In genomic region chr17:29389994-29390855, GRCh38 we compare ENCODE assay signal across 8 cellular contexts. TPM values are rescaled to one million over a fixed set of nuclear protein-coding genes. Genes with fewer than 3 reads are reported as not detected.
DNase-seq lines count a peak whose midpoint lies in the region; ATAC-seq, FAIRE-seq and TF ChIP-seq lines count a peak whose summit lies in the region.

TSS of gene TAOK1 (plus strand) at chr17:29390363. CDS start at chr17:29451549, 61,186 bp downstream.

- H3K9ac ChIP-seq in PC-3 (ENCODE audit: low read length), result peak within 1 kb of the TSS; percentile 93

- H3K4me2 ChIP-seq in PC-3 (ENCODE audit: low read length), result peak within 1 kb of the TSS; percentile 96

- peak within 1 kb of the TSS; percentile 92 for H2AFZ ChIP-seq in PC-3 (ENCODE audit: low read length)

- H3K9me3 ChIP-seq in PC-3 (ENCODE audit: low read length), result no peaks in the 10 kb centered on the region

- peak; percentile 72 for DNase-seq in D721Med (ENCODE audit: insufficient read length, low spot score)
- DNase-seq in Jurkat, Clone E6-1 (ENCODE audit: low read depth, low spot score), result peak; percentile 94
- DNase-seq in PC-3, result peak; percentile 93
- DNase-seq in activated T-cell treated with anti-CD3 and anti-CD28 coated beads for 4 hours, result peak; percentile 97
- peak; percentile 94 for DNase-seq in epidermal melanocyte (ENCODE audit: insufficient read length, low spot score)
- DNase-seq in middle frontal gyrus (ENCODE audit: extremely low spot score, low spot score), result peak; percentile 96
- peak; percentile 92 to 97 for DNase-seq in stimulated activated CD8-positive, alpha-beta memory T cell treated with anti-CD3 and anti-CD28 coated beads, Interleukin-2, amount 100 ng/mL, for 1 hour (ENCODE audit: low read depth in 2 of 2)

- ATAC-seq in GM21528 (IDR thresholded peaks at IDR 0.05; ENCODE audit: low FRiP score, unreplicated experiment) (peak; percentile 84), PC-3 (peak; percentile 87)

- peaks cover 8% of the 10 kb centered on the region; the same call in 1 of the 2 replicates for H4K20me1 ChIP-seq in PC-3 (ENCODE audit: low read length)

- peak within 1 kb of the TSS; percentile 29; the same call in 1 of the 2 replicates for H3K27ac ChIP-seq in PC-3 (ENCODE audit: low read length)

- no peaks in the 10 kb centered on the region for H3F3A ChIP-seq in PC-3 (ENCODE audit: low read length, unreplicated experiment)

- no peak for TF ChIP-seq CTCF in D721Med (IDR thresholded peaks at IDR 0.05; ENCODE audit: insufficient read depth, missing control alignments)
- TF ChIP-seq CTCF in PC-3 (conservative IDR thresholded peaks at IDR 0.05; ENCODE audit: low read depth, low read length), result no peak

- no peak for FAIRE-seq in D721Med (lab: Jason Lieb, UNC)

- H3K36me3 ChIP-seq in PC-3 (ENCODE audit: low read depth, low read length), result no peaks in the 10 kb centered on the region

- no peaks in the 10 kb centered on the region for H3K9me2 ChIP-seq in PC-3 (replicated peaks; ENCODE audit: low read length)

- intact Hi-C loops in PC-3 (cut with micrococcal nuclease), result no loop called here

- H3K4me1 ChIP-seq in PC-3 (ENCODE audit: insufficient read depth, low read length), result peaks cover 14% of the 10 kb centered on the region

- no TSS peak for BruUV-seq in PC-3 (replicated peaks; lab: Mats Ljungman, UMichigan)

- H3K27me3 ChIP-seq in PC-3 (ENCODE audit: low read length), result no peaks in the 10 kb centered on the region

- H3K4me3 ChIP-seq in Jurkat, Clone E6-1 (ENCODE audit: low read length), result peak within 1 kb of the TSS; percentile 95
- H3K4me3 ChIP-seq in PC-3 (ENCODE audit: low read length), result peak within 1 kb of the TSS; percentile 88

- POLR2A ChIA-PET in PC-3 (lab: Charles Lee; ENCODE audit: unreplicated experiment), result interaction anchor here (0.6 to 0.7 kb wide), 2 partner anchors 15 to 198 kb away, joined by 5 to 9 read pairs; no protein-coding TSS in a partner anchor

- CTCF ChIA-PET in PC-3 (lab: Charles Lee), result no interaction called here

- H3K79me2 ChIP-seq in PC-3 (ENCODE audit: low read length), result peaks cover 45% of the 10 kb centered on the region

RNA-seq across cellular contexts. Expression of gene TAOK1, which starts in this region (rescaled TPM):
- 11.0 TPM for polyA plus RNA-seq in Jurkat, Clone E6-1 (2012; ENCODE audit: insufficient read depth, insufficient read length)
- total RNA-seq in PC-3 (2014; rRNA removed), result 17.3 and 21.3 TPM in 2 replicates

Comparison
In these comparisons a context has a peak if more than half of its experiments do, and no peak if none do; other contexts are left out.
1. Peak in every context shown above with its lines: DNase-seq, ATAC-seq, H3K4me3 ChIP-seq and H3K27ac ChIP-seq.